27 cellular contexts compared by ENCODE assay signal in genomic region chr10:86045896-86046295, GRCh38.
DNase-seq lines count a peak whose midpoint lies in the region; ATAC-seq, FAIRE-seq and TF ChIP-seq lines count a peak whose summit lies in the region.
"Had no signal": no experiment of that assay in that cellular context is flagged by ENCODE, and none has a peak within 500 bp of the region (broad histone marks: within the 10 kb centered on the region; RNA-seq: fewer than 3 reads in every experiment).

No MANE protein-coding gene starts in this region.

- DNase-seq in activated CD8-positive, alpha-beta memory T cell treated with anti-CD3 and anti-CD28 coated beads for 24 hours = peak; percentile 33
- no peak for DNase-seq in activated CD8-positive, alpha-beta memory T cell treated with anti-CD3 and anti-CD28 coated beads, Interleukin-2, amount 50 U/mL, for 4 hours
- DNase-seq in HCT116 (ENCODE audit: low read depth, low spot score) (no peak), K562 (ENCODE audit: extremely low read depth in 1 of 4, low spot score in 3 of 4) (no peak), NCI-H226 (no peak), left colon (no peak)
- peak; percentile 31 for DNase-seq in activated CD8-positive, alpha-beta memory T cell treated with anti-CD3 and anti-CD28 coated beads, Interleukin-2, amount 10 ng/mL, durations not matched to agents 7 days and 5 days
- DNase-seq: AML-193; CD4-positive, alpha-beta T cell; CD8-positive, alpha-beta memory T cell; COR-L47; DMS 273 treated with DMSO at 0.1 percent for 48 hours; DMS153; DMS53; DMS79; DND-41; EL; GDM1 had no signal

- RAD21 ChIA-PET in HCT116 (lab: Charles Lee; ENCODE audit: low non-redundant PET in 1 of 2, low total read pairs in 2 of 2, uncharacterized antibody in 2 of 2, unreplicated experiment in 2 of 2) = no interaction called here

- no peaks in the 10 kb centered on the region for H3K9me2 ChIP-seq in HCT116 (ENCODE audit: insufficient read depth)

- BruUV-seq in HCT116 (replicated peaks; lab: Mats Ljungman, UMichigan) (no TSS peak), K562 (replicated peaks; lab: Mats Ljungman, UMichigan) (no TSS peak)

- H3K9me3 ChIP-seq in HCT116 (ENCODE audit: control insufficient read depth in 1 of 2, insufficient read depth in 1 of 2, low read depth in 1 of 2, low read length in 2 of 2) (no peaks in the 10 kb centered on the region), K562 (replicated peaks; ENCODE audit: control insufficient read depth, insufficient read depth, low read depth, low read length) (no peaks in the 10 kb centered on the region)
- H3K9me3 ChIP-seq: A549 had no signal

- H3K4me1 ChIP-seq in HCT116 (ENCODE audit: control insufficient read depth in 1 of 2, insufficient read depth in 2 of 2, low read length in 2 of 2) (peaks cover 10 to 35% of the 10 kb centered on the region in 2 experiments), K562 (replicated peaks in 1 of 2; ENCODE audit: control insufficient read depth in 2 of 2, insufficient read depth in 2 of 2, low read length in 2 of 2) (no peaks in the 10 kb centered on the region)
- H3K4me1 ChIP-seq: A549 had no signal

- H3K27ac ChIP-seq in HCT116 (ENCODE audit: low read depth, low read length) (no peak overlapping the region), K562 (ENCODE audit: extremely low read depth, low read depth, low read length) (no peak overlapping the region)
- H3K27ac ChIP-seq: 22Rv1; A549; BLaER1 treated with 17β-estradiol and CSF1 and Interleukin-3, amounts not matched to agents 10 nM and 100 nM; C4-2B had no signal

- TF ChIP-seq RAD21 in HCT116 (IDR thresholded peaks at IDR 0.05; ENCODE audit: low read depth) (no peak), K562 (CRISPR knock-in tag; conservative IDR thresholded peaks at IDR 0.05 in 1 of 2, IDR thresholded peaks at IDR 0.05 in 1 of 2) (no peak)

- no peaks in the 10 kb centered on the region for H4K20me1 ChIP-seq in HCT116 (ENCODE audit: insufficient read depth)
- H4K20me1 ChIP-seq in K562 (replicated peaks; ENCODE audit: control insufficient read depth, insufficient read depth, low read length) = no peaks in the 10 kb centered on the region
- H4K20me1 ChIP-seq: BLaER1 treated with 17β-estradiol and CSF1 and Interleukin-3, amounts not matched to agents 10 nM and 100 nM had no signal

- H3K4me3 ChIP-seq in HCT116 (replicated peaks in 1 of 2; ENCODE audit: low read depth in 1 of 2, low read length in 2 of 2) = no peak overlapping the region
- H3K4me3 ChIP-seq in K562 = no peak overlapping the region
- H3K4me3 ChIP-seq: A549; BLaER1 treated with 17β-estradiol and CSF1 and Interleukin-3, amounts not matched to agents 10 nM and 100 nM; GM12878 had no signal

- H3K36me3 Mint-ChIP-seq in activated CD8-positive, alpha-beta memory T cell treated with anti-CD3 and anti-CD28 coated beads, Interleukin-2, amount 10 ng/mL, durations not matched to agents 7 days and 5 days = no peaks in the 10 kb centered on the region

- H2AFZ ChIP-seq in HCT116 (ENCODE audit: low read depth, low read length, poor library complexity, severe bottlenecking) (no peak overlapping the region), K562 (ENCODE audit: low read depth, low read length) (no peak overlapping the region)

- H3K9me1 ChIP-seq in K562 (ENCODE audit: control insufficient read depth, insufficient read depth, low read length) = no peaks in the 10 kb centered on the region

- FAIRE-seq in K562 (lab: Jason Lieb, UNC) = no peak
- FAIRE-seq: A549, GM12878, GM12892, GM18507 had no signal

- intact Hi-C loops in HCT116 (cut with micrococcal nuclease) = no loop called here
- intact Hi-C loops in K562 (cut with micrococcal nuclease) = no loop called here
- intact Hi-C loops in left colon (cut with DNase I, micrococcal nuclease) = no loop called here

- no peak for ATAC-seq in HCT116
- no peak for ATAC-seq in activated CD8-positive, alpha-beta memory T cell treated with anti-CD3 and anti-CD28 coated beads, Interleukin-2, amount 10 ng/mL, durations not matched to agents 7 days and 5 days
- ATAC-seq in K562 = no peak
- ATAC-seq in left colon = no peak
- no peak for ATAC-seq in GM19351 (IDR thresholded peaks at IDR 0.05; ENCODE audit: unreplicated experiment)
- ATAC-seq: A549, GM12878 had no signal

- H3K9me3 Mint-ChIP-seq in activated CD8-positive, alpha-beta memory T cell treated with anti-CD3 and anti-CD28 coated beads, Interleukin-2, amount 10 ng/mL, durations not matched to agents 7 days and 5 days (ENCODE audit: low read depth) = no peaks in the 10 kb centered on the region
- H3K9me3 Mint-ChIP-seq: CD4-positive, alpha-beta T cell; CD8-positive, alpha-beta memory T cell had no signal

- H3K4me3 Mint-ChIP-seq in activated CD8-positive, alpha-beta memory T cell treated with anti-CD3 and anti-CD28 coated beads, Interleukin-2, amount 10 ng/mL, durations not matched to agents 7 days and 5 days = no peak overlapping the region
- H3K4me3 Mint-ChIP-seq: B cell; CD4-positive, alpha-beta T cell; CD8-positive, alpha-beta memory T cell had no signal

- no peak for TF ChIP-seq EP300 in K562 (IDR thresholded peaks at IDR 0.05; ENCODE audit: low read length)

- in situ Hi-C loops in K562 (cut with MboI) = no loop called here

- CTCF ChIA-PET in HCT116 (lab: Charles Lee) = no interaction called here
- CTCF ChIA-PET in activated CD8-positive, alpha-beta memory T cell treated with anti-CD3 and anti-CD28 coated beads, Interleukin-2, amount 10 ng/mL, durations not matched to agents 7 days and 5 days (lab: Charles Lee) = no interaction called here
- CTCF ChIA-PET in K562 (lab: Yijun Ruan, JAX; ENCODE audit: low intra/inter-chr PET ratio) = no interaction called here

- POLR2A ChIA-PET in HCT116 (lab: Charles Lee) (no interaction called here), K562 (lab: Yijun Ruan, JAX) (interaction anchor here (1.9 kb wide), 1 partner anchor 9 kb away, joined by 4 read pairs; no protein-coding TSS in a partner anchor)

- TF ChIP-seq POLR2A in HCT116 (IDR thresholded peaks at IDR 0.05; ENCODE audit: borderline replicate concordance, extremely low read depth, insufficient read depth, insufficient read length) = no peak
- no peak for TF ChIP-seq POLR2A in K562 (conservative IDR thresholded peaks at IDR 0.05)

- no peaks in the 10 kb centered on the region for H3K27me3 ChIP-seq in HCT116 (ENCODE audit: insufficient read depth, low read length)
- peaks cover 0 to 29% of the 10 kb centered on the region in 2 experiments; a peak in 2 of 5 replicates for H3K27me3 ChIP-seq in K562 (ENCODE audit: control insufficient read depth in 2 of 2, insufficient read depth in 2 of 2, low read length in 2 of 2)
- H3K27me3 ChIP-seq: BLaER1 treated with 17β-estradiol and CSF1 and Interleukin-3, amounts not matched to agents 10 nM and 100 nM had no signal

- H3K4me1 Mint-ChIP-seq in activated CD8-positive, alpha-beta memory T cell treated with anti-CD3 and anti-CD28 coated beads, Interleukin-2, amount 10 ng/mL, durations not matched to agents 7 days and 5 days = peaks cover 31% of the 10 kb centered on the region
- H3K4me1 Mint-ChIP-seq: B cell had no signal

- WGBS in K562 (ENCODE audit: insufficient coverage, low coverage, missing lambda C conversion rate) = 2% methylated on average over 5 of the region's 5 CpGs

- TF ChIP-seq CTCF in HCT116 (IDR thresholded peaks at IDR 0.05 in 2 of 3, conservative IDR thresholded peaks at IDR 0.05 in 1 of 3; ENCODE audit: borderline replicate concordance in 1 of 3, insufficient read depth in 1 of 3, low read depth in 2 of 3, low read length in 2 of 3) (no peak), K562 (IDR thresholded peaks at IDR 0.05 in 2 of 3, conservative IDR thresholded peaks at IDR 0.05 in 1 of 3; ENCODE audit: insufficient read depth in 2 of 3, low read depth in 1 of 3, low read length in 3 of 3) (no peak)

- H3K4me2 ChIP-seq in HCT116 (ENCODE audit: low read length) = peak overlapping the region; percentile 61
- no peak overlapping the region for H3K4me2 ChIP-seq in K562 (ENCODE audit: insufficient read depth, low read length)
- H3K4me2 ChIP-seq: A549 had no signal

- H3K79me2 ChIP-seq in HCT116 (ENCODE audit: insufficient read depth, low read length) (no peaks in the 10 kb centered on the region), K562 (ENCODE audit: control insufficient read depth, insufficient read depth, low read length) (no peaks in the 10 kb centered on the region)

- H3K9ac ChIP-seq in HCT116 (ENCODE audit: low read length) (no peak overlapping the region), K562 (ENCODE audit: insufficient read depth in 1 of 2, low read depth in 2 of 2, low read length in 2 of 2) (no peak overlapping the region)
- H3K9ac ChIP-seq: BLaER1 treated with 17β-estradiol and CSF1 and Interleukin-3, amounts not matched to agents 10 nM and 100 nM had no signal

- H3K27me3 Mint-ChIP-seq in activated CD8-positive, alpha-beta memory T cell treated with anti-CD3 and anti-CD28 coated beads, Interleukin-2, amount 10 ng/mL, durations not matched to agents 7 days and 5 days = peaks cover 40% of the 10 kb centered on the region
- H3K27me3 Mint-ChIP-seq: CD4-positive, alpha-beta T cell had no signal

- H3K36me3 ChIP-seq in HCT116 (ENCODE audit: control insufficient read depth in 1 of 2, insufficient read depth in 2 of 2, low read length in 2 of 2) = no peaks in the 10 kb centered on the region
- no peaks in the 10 kb centered on the region for H3K36me3 ChIP-seq in K562 (ENCODE audit: control insufficient read depth, insufficient read depth, low read length)
- H3K36me3 ChIP-seq: BLaER1 treated with 17β-estradiol and CSF1 and Interleukin-3, amounts not matched to agents 10 nM and 100 nM had no signal

- H3K27ac Mint-ChIP-seq in activated CD8-positive, alpha-beta memory T cell treated with anti-CD3 and anti-CD28 coated beads, Interleukin-2, amount 10 ng/mL, durations not matched to agents 7 days and 5 days = no peak overlapping the region
- H3K27ac Mint-ChIP-seq: B cell; CD4-positive, alpha-beta T cell; CD8-positive, alpha-beta memory T cell had no signal

TF ChIP-seq in K562, 482 proteins besides CTCF, POLR2A, EP300 and RAD21:
- TF ChIP-seq BDP1 (IDR thresholded peaks at IDR 0.05; ENCODE audit: insufficient read depth, insufficient read length) (no peak), RFX1 (IDR thresholded peaks at IDR 0.05) (peak; percentile 62), SIRT6 (IDR thresholded peaks at IDR 0.05; ENCODE audit: low read depth, low read length) (no peak)
- TF ChIP-seq, protein P1, sequence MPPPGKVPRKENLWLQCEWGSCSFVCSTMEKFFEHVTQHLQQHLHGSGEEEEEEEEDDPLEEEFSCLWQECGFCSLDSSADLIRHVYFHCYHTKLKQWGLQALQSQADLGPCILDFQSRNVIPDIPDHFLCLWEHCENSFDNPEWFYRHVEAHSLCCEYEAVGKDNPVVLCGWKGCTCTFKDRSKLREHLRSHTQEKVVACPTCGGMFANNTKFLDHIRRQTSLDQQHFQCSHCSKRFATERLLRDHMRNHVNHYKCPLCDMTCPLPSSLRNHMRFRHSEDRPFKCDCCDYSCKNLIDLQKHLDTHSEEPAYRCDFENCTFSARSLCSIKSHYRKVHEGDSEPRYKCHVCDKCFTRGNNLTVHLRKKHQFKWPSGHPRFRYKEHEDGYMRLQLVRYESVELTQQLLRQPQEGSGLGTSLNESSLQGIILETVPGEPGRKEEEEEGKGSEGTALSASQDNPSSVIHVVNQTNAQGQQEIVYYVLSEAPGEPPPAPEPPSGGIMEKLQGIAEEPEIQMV (tag; conservative IDR thresholded peaks at IDR 0.05; ENCODE audit: low read depth) = 0 out of 2 replicates have a peak, but pooled peaks have one; percentile 48

Comparison
In these comparisons a context has a peak if more than half of its experiments do, and no peak if none do; other contexts are left out.
1. DNase-seq: peak in activated CD8-positive, alpha-beta memory T cell treated with anti-CD3 and anti-CD28 coated beads for 24 hours (single experiment) and activated CD8-positive, alpha-beta memory T cell treated with anti-CD3 and anti-CD28 coated beads, Interleukin-2, amount 10 ng/mL, durations not matched to agents 7 days and 5 days (single experiment); none in activated CD8-positive, alpha-beta memory T cell treated with anti-CD3 and anti-CD28 coated beads, Interleukin-2, amount 50 U/mL, for 4 hours (single experiment), HCT116 (single experiment), K562 (0 of 4), NCI-H226 (single experiment) and left colon (0 of 2).